Comparison of ENCODE assay signal across 17 cellular contexts in the genomic region with DNA sequence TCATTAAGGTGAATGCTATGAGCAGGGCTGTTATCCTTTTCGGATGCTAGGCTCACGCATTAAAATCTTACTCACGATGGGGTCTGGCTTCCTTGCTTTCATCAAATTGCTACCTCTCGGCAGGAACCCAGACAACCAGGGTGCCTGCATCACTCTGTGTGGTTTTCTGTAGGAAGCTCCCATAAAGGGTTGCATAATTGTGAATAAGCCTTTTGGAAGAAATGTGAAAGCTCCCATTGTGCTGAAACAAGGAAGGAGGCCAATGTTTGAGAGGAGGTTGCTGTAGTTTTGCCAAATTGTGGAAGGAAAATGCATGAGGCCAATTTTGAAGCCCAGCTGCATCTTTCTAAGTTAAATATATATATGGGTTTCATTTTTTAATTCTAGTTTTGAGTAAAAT.
A peak's percentile ranks its signal among the peaks of the same experiment; 100 is the strongest.
DNase-seq lines count a peak whose midpoint lies in the region; ATAC-seq, FAIRE-seq and TF ChIP-seq lines count a peak whose summit lies in the region.
"Had no signal": no experiment of that assay in that cellular context is flagged by ENCODE, and none has a peak within 500 bp of the region (broad histone marks: within the 10 kb centered on the region; RNA-seq: fewer than 3 reads in every experiment).

No MANE protein-coding gene starts in this region.

- POLR2A ChIA-PET in H1 (lab: Charles Lee; ENCODE audit: partially characterized antibody) = no interaction called here

- no peak overlapping the region for H3K4ac ChIP-seq in H1 (replicated peaks; ENCODE audit: insufficient read length, low read depth, low read length)

- H3K27ac ChIP-seq in H1 (ENCODE audit: low read depth, low read length) (no peak overlapping the region), testis (no peak overlapping the region)
- H3K27ac ChIP-seq: hepatocyte, tibial nerve had no signal

- no peak overlapping the region for H3K56ac ChIP-seq in H1 (replicated peaks; ENCODE audit: insufficient read length, low read depth, low read length)

- H3K18ac ChIP-seq in H1 (ENCODE audit: extremely low read depth, low read length) = no peak overlapping the region

- H3K9me3 ChIP-seq in H1 (ENCODE audit: insufficient read depth in 2 of 2, low read depth in 1 of 2, low read length in 1 of 2) (no peaks in the 10 kb centered on the region), testis (no peaks in the 10 kb centered on the region)
- H3K9me3 ChIP-seq: tibial nerve had no signal

- no peaks in the 10 kb centered on the region for H4K20me1 ChIP-seq in H1 (replicated peaks in 1 of 2; ENCODE audit: control insufficient read depth in 1 of 2, insufficient read depth in 2 of 2, low read length in 2 of 2)

- no peak overlapping the region for H4K5ac ChIP-seq in H1 (ENCODE audit: insufficient read length, low read depth, low read length)

- H2BK20ac ChIP-seq in H1 (ENCODE audit: low read length) = no peak overlapping the region

- H3K79me1 ChIP-seq in H1 (ENCODE audit: low read depth, low read length) = no peaks in the 10 kb centered on the region

- H2BK15ac ChIP-seq in H1 (ENCODE audit: low read length) = no peak overlapping the region

- H3K4me1 ChIP-seq in H1 (replicated peaks in 1 of 4; ENCODE audit: control insufficient read depth in 3 of 4, insufficient read depth in 4 of 4, low read length in 3 of 4) = peaks cover 0 to 22% (median 7%) of the 10 kb centered on the region in 4 experiments; a peak in 3 of 7 replicates
- H3K4me1 ChIP-seq in testis = no peaks in the 10 kb centered on the region

- H2BK5ac ChIP-seq in H1 (ENCODE audit: low read depth, low read length) = no peak overlapping the region

- no peaks in the 10 kb centered on the region for H3K79me2 ChIP-seq in H1 (ENCODE audit: control insufficient read depth in 1 of 2, insufficient read depth in 2 of 2, low read length in 2 of 2)
- H3K79me2 ChIP-seq: hepatocyte had no signal

- H4K91ac ChIP-seq in H1 (replicated peaks; ENCODE audit: insufficient read length, low read length) = no peak overlapping the region

- DNase-seq in C1 segment of cervical spinal cord (lab: John Stamatoyannopoulos, UW) = peak in 11 of 14 donors; percentile 8 to 57 (median 32)
- DNase-seq in NCI-H1092 (lab: John Stamatoyannopoulos, UW) = peak; percentile 15
- DNase-seq in H1 (ENCODE audit: low read depth in 1 of 2, low spot score in 2 of 2) = peak in 1 of 2 experiments; percentile 5
- peak; percentile 91 for DNase-seq in midbrain (lab: John Stamatoyannopoulos, UW)
- DNase-seq in NCI-H1436 treated with DMSO at 0.1 percent for 48 hours (lab: John Stamatoyannopoulos, UW) = no peak
- no peak for DNase-seq in HuH-7 (ENCODE audit: low spot score)
- no peak for DNase-seq in testis
- DNase-seq: activated CD4-positive, alpha-beta T cell treated with anti-CD3 and anti-CD28 coated beads, Interleukin-2, amount 10 ng/mL, durations not matched to agents 24 days and 14 days; activated naive CD8-positive, alpha-beta T cell treated with anti-CD3 and anti-CD28 coated beads for 36 hours; cortex of kidney; NCI-H226; SHP77 treated with DMSO at 0.1 percent for 48 hours; stimulated activated CD4-positive, alpha-beta T cell treated with anti-CD3 and anti-CD28 coated beads, Interleukin-4, amount 100 ng/mL, for 4 hours had no signal

- H3K27me3 ChIP-seq in H1 (replicated peaks in 1 of 4; ENCODE audit: control insufficient read depth in 3 of 4, extremely low read depth in 1 of 4, insufficient read depth in 3 of 4, low read length in 3 of 4) (no peaks in the 10 kb centered on the region), testis (no peaks in the 10 kb centered on the region)
- H3K27me3 ChIP-seq: hepatocyte, tibial nerve had no signal

- no peak for TF ChIP-seq EP300 in H1 (IDR thresholded peaks at IDR 0.05; ENCODE audit: borderline replicate concordance in 1 of 2, low read depth in 2 of 2, low read length in 2 of 2)

- TF ChIP-seq POLR2A in H1 (IDR thresholded peaks at IDR 0.05; ENCODE audit: control extremely low read depth in 1 of 2, low read depth in 2 of 2, low read length in 2 of 2) (no peak), testis (IDR thresholded peaks at IDR 0.05) (no peak)

- no peak overlapping the region for H3K14ac ChIP-seq in H1 (ENCODE audit: insufficient read length)

- no peak overlapping the region for H4K8ac ChIP-seq in H1 (ENCODE audit: extremely low read depth, insufficient read depth, low read length)

- no peak for TF ChIP-seq RAD21 in H1 (IDR thresholded peaks at IDR 0.05 in 1 of 2, conservative IDR thresholded peaks at IDR 0.05 in 1 of 2; ENCODE audit: low read depth in 2 of 2, low read length in 2 of 2)

- intact Hi-C loops in testis (cut with DNase I; ENCODE audit: low total_unique reads) = no loop called here

- no peaks in the 10 kb centered on the region for H3K23me2 ChIP-seq in H1 (ENCODE audit: low read depth, low read length)

- FAIRE-seq in H1 (lab: Jason Lieb, UNC) = no peak
- FAIRE-seq: GM18507 had no signal

- no peak overlapping the region for H2AK5ac ChIP-seq in H1 (ENCODE audit: low read depth, low read length)

- CTCF ChIA-PET in H1 (lab: Charles Lee; ENCODE audit: partially characterized antibody) = no interaction called here

- WGBS in H1 (ENCODE audit: extremely low coverage in 1 of 2, insufficient coverage in 1 of 2, insufficient read length in 1 of 2, insufficient replicate concordance in 2 of 2, low coverage in 1 of 2, low lambda C conversion rate in 2 of 2, missing lambda C conversion rate in 1 of 2), 2 experiments = 5% methylated on average over 4 of the region's 4 CpGs; no CpG with 5 or more reads in 1 of the 2 experiments
- 33 to 66% methylated on average over 4 of the region's 4 CpGs for WGBS in testis, 2 donors

- no peak overlapping the region for H3K23ac ChIP-seq in H1 (ENCODE audit: insufficient read length)

- TF ChIP-seq CTCF in H1 (IDR thresholded peaks at IDR 0.05; ENCODE audit: control extremely low read depth in 1 of 3, insufficient read depth in 1 of 3, low read depth in 1 of 3, low read length in 3 of 3) (no peak), testis (IDR thresholded peaks at IDR 0.05) (no peak)

- no peak overlapping the region for H3K9ac ChIP-seq in H1 (replicated peaks in 1 of 4; ENCODE audit: extremely low read depth in 1 of 4, low read depth in 3 of 4, low read length in 3 of 4)

- H3K4me3 ChIP-seq in H1 (ENCODE audit: extremely low read depth in 1 of 4, insufficient read depth in 2 of 4, low read depth in 3 of 4, low read length in 4 of 4) (peak overlapping the region in 1 of 4 experiments; percentile 12; a peak in 2 of 8 replicates), testis (no peak overlapping the region)
- H3K4me3 ChIP-seq: hepatocyte, tibial nerve had no signal

- H3K36me3 ChIP-seq in H1 (ENCODE audit: control insufficient read depth in 2 of 4, insufficient read depth in 4 of 4, low read length in 3 of 4) = no peaks in the 10 kb centered on the region; a peak in 1 of 8 replicates
- H3K36me3 ChIP-seq in testis (ENCODE audit: low read depth, missing control alignments) = no peaks in the 10 kb centered on the region
- H3K36me3 ChIP-seq: tibial nerve had no signal

- ATAC-seq in HG03039 (IDR thresholded peaks at IDR 0.05; ENCODE audit: unreplicated experiment) = no peak

- H2BK120ac ChIP-seq in H1 (replicated peaks; ENCODE audit: low read depth, low read length) = no peak overlapping the region

- H2BK12ac ChIP-seq in H1 (ENCODE audit: low read depth, low read length) = no peak overlapping the region

- H3K4me2 ChIP-seq in H1 (ENCODE audit: insufficient read depth in 1 of 2, low read depth in 2 of 2, low read length in 2 of 2) = peak overlapping the region; percentile 46 to 53
- H3K4me2 ChIP-seq: hepatocyte had no signal

- H2AFZ ChIP-seq in H1 (ENCODE audit: low read length) = no peak overlapping the region
- H2AFZ ChIP-seq: hepatocyte had no signal

TF ChIP-seq in H1, 55 proteins besides CTCF, POLR2A, EP300 and RAD21:
- TF ChIP-seq CBX5 (IDR thresholded peaks at IDR 0.05; ENCODE audit: low read depth, low read length) (no peak), CEBPB (IDR thresholded peaks at IDR 0.05; ENCODE audit: low read depth, low read length) (peak; percentile 53; the same call in 1 of the 2 replicates)

Comparison
In these comparisons a context has a peak if more than half of its experiments do, and no peak if none do; other contexts are left out.
1. DNase-seq: peak in C1 segment of cervical spinal cord (11 of 14), NCI-H1092 (single experiment) and midbrain (single experiment); none in NCI-H1436 treated with DMSO at 0.1 percent for 48 hours (single experiment), HuH-7 (single experiment) and testis (single experiment).